23 cellular contexts compared by ENCODE assay signal in the genomic region with DNA sequence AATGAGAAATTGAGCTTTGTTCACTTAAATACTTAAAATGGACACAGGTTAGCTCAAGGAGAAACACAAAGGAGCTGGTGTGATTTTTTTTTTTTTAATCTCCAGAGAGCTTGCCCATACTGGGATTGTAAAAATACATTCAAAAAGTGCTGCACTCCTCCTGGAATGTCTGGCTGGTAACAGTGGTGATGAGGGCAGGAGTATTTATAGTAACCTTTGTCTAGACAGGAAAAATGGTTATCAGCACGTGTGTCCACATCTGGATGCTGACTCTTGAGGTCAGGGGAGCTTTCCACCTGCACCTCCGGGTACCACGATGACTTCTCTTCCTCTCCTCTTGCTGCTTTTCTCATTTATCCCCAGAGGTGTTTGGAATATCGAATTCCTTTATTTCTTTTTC. TPM values are rescaled to one million over a fixed set of nuclear protein-coding genes. Genes with fewer than 3 reads are reported as not detected.
DNase-seq lines count a peak whose midpoint lies in the region; ATAC-seq and TF ChIP-seq lines count a peak whose summit lies in the region.
"Had no signal": no experiment of that assay in that cellular context is flagged by ENCODE, and none has a peak within 500 bp of the region (broad histone marks: within the 10 kb centered on the region; RNA-seq: fewer than 3 reads in every experiment).

No MANE protein-coding gene starts in this region.

- H3K27me3 ChIP-seq in left ventricle myocardium inferior (ENCODE audit: low read depth): no peaks in the 10 kb centered on the region
- H3K27me3 ChIP-seq: BE2C had no signal

- H3K36me3 ChIP-seq in left ventricle myocardium inferior: peaks cover 67% of the 10 kb centered on the region
- H3K36me3 ChIP-seq: BE2C had no signal

- DNase-seq in Right ventricle myocardium inferior (ENCODE audit: missing footprints) (no peak), left ventricle myocardium inferior (no peak), dermis microvascular lymphatic vessel endothelial cell (ENCODE audit: low read depth in 2 of 2) (peak; percentile 36 to 56), left ventricle myocardium superior (no peak), NCI-H345 (lab: John Stamatoyannopoulos, UW) (no peak)
- no peak for DNase-seq in activated naive CD4-positive, alpha-beta T cell treated with anti-CD3 and anti-CD28 coated beads, Interleukin-2, amount 50 U/mL, for 16 hours
- DNase-seq: BE2C; CD4-positive, CD25-positive, alpha-beta regulatory T cell; DMS53; EL; GDM1; H9; KBM-7; NCI-H2029; NCI-H446 treated with DMSO at 0.1 percent for 48 hours; NCI-H526; NCI-H82; PC-9; SHP77 had no signal

- H3K27ac ChIP-seq in left ventricle myocardium inferior (replicated peaks): no peak overlapping the region
- H3K27ac ChIP-seq: 22Rv1, PC-9 had no signal

- no peak overlapping the region for H3K4me3 ChIP-seq in left ventricle myocardium inferior
- H3K4me3 ChIP-seq: GM12878, GM23338, PC-9 had no signal

- H3K9me3 ChIP-seq in left ventricle myocardium inferior (replicated peaks): no peaks in the 10 kb centered on the region
- H3K9me3 ChIP-seq: BE2C had no signal

- H3K4me1 ChIP-seq in left ventricle myocardium inferior: peaks cover 21% of the 10 kb centered on the region
- H3K4me1 ChIP-seq: BE2C had no signal

- intact Hi-C loops in Right ventricle myocardium inferior (cut with DNase I): no loop called here
- intact Hi-C loops in left ventricle myocardium inferior (cut with micrococcal nuclease): no loop called here
- intact Hi-C loops in left ventricle myocardium superior (cut with micrococcal nuclease): no loop called here

- ATAC-seq in Right ventricle myocardium inferior (peak; percentile 30), left ventricle myocardium superior (peak; percentile 72), HG03108 (IDR thresholded peaks at IDR 0.05; ENCODE audit: unreplicated experiment) (no peak)
- ATAC-seq: GM12878, GM23338 had no signal

- no peak for TF ChIP-seq CTCF in left ventricle myocardium inferior (IDR thresholded peaks at IDR 0.05; ENCODE audit: borderline replicate concordance)

RNA-seq across cellular contexts. Expression of a gene that starts 30.1 kb away (rescaled TPM):
- total RNA-seq in Right ventricle myocardium inferior (30.7 TPM), left ventricle myocardium inferior (24.5 TPM), dermis microvascular lymphatic vessel endothelial cell (119 and 128 TPM in 2 replicates), left ventricle myocardium superior (27.2 TPM)

RNA-seq across cellular contexts. Expression of a gene that starts 59.5 kb away (rescaled TPM):
- total RNA-seq in Right ventricle myocardium inferior (7.0 TPM), left ventricle myocardium inferior (7.9 TPM), dermis microvascular lymphatic vessel endothelial cell (4.2 and 9.1 TPM in 2 replicates), left ventricle myocardium superior (8.2 TPM)

Comparison
In these comparisons a context has a peak if more than half of its experiments do, and no peak if none do; other contexts are left out.
1. DNase-seq: peak in dermis microvascular lymphatic vessel endothelial cell (2 of 2); none in Right ventricle myocardium inferior (single experiment), left ventricle myocardium inferior (single experiment), left ventricle myocardium superior (single experiment), activated naive CD4-positive, alpha-beta T cell treated with anti-CD3 and anti-CD28 coated beads, Interleukin-2, amount 50 U/mL, for 16 hours (single experiment) and NCI-H345 (single experiment).